In the genomic region with DNA sequence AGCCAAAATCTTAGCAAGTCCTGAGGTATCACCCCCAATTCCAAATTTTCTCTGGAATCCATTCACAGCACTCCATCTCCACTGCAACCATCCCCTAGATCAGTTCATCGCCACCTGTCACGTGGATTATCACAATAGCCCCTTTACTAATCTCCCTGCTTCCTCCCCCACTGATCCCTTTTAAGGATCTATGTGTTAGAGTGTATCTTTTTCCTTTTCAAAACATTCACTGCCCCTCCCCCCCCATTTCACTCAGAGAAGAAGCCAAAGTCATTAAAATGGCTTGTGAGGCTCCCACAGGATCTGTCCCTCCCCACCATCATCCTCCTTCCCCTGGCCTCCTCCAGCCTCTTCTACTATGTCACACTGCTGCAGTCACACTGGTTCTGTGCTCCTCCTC, we compare ENCODE assay signal across 29 cellular contexts.
"Had no signal": no experiment of that assay in that cellular context is flagged by ENCODE, and none has a peak within 500 bp of the region (broad histone marks: within the 10 kb centered on the region; RNA-seq: fewer than 3 reads in every experiment).

No MANE protein-coding gene starts in this region.

- H3K27me3 ChIP-seq: adrenal gland, body of pancreas, breast epithelium had no signal

- H3K4me3 ChIP-seq: adrenal gland, body of pancreas, breast epithelium, PC-9, SK-N-MC had no signal

- H2AFZ ChIP-seq: PC-9 had no signal

- H3K36me3 ChIP-seq: adrenal gland, breast epithelium had no signal

- H3K4me1 ChIP-seq: breast epithelium had no signal

- H3K4me2 ChIP-seq: PC-9 had no signal

- H3K27ac ChIP-seq: adrenal gland, body of pancreas, breast epithelium, PC-9, RWPE1, SK-N-MC had no signal

- H3K9me3 ChIP-seq: adrenal gland, body of pancreas, breast epithelium had no signal

- DNase-seq: activated CD4-positive, alpha-beta T cell treated with anti-CD3 and anti-CD28 coated beads for 36 hours; activated CD4-positive, alpha-beta T cell treated with anti-CD3 and anti-CD28 coated beads, Interleukin-2, amount 10 ng/mL, durations not matched to agents 7 days and 5 days; activated CD4-positive, alpha-beta T cell treated with anti-CD3 and anti-CD28 coated beads, Interleukin-2, amount 50 U/mL, for 48 hours; activated CD8-positive, alpha-beta T cell treated with anti-CD3 and anti-CD28 coated beads, Interleukin-2, amount 10 ng/mL, durations not matched to agents 7 days and 5 days; activated gamma-delta T cell; activated naive CD4-positive, alpha-beta T cell treated with anti-CD3 and anti-CD28 coated beads for 36 hours; activated T-cell treated with anti-CD3 and anti-CD28 coated beads, Interleukin-2, amount 50 U/mL, for 24 hours; adrenal gland; body of pancreas; Karpas-422; NCI-H1105; NCI-H1417 treated with DMSO at 0.1 percent for 48 hours; NCI-H1930; NCI-H2081 treated with DMSO at 0.1 percent for 48 hours; NCI-H345; NCI-H526 treated with DMSO at 0.1 percent for 48 hours; NCI-H774; NK-92 treated with Interleukin-12 subunit alpha and Interleukin-12 subunit beta, amount 100 ng/mL, for 24 hours; PC-9; Right ventricle myocardium superior had no signal

- FAIRE-seq: astrocyte, RCC 7860, TTC549 had no signal

- ATAC-seq: activated CD4-positive, alpha-beta T cell treated with anti-CD3 and anti-CD28 coated beads for 36 hours; activated CD4-positive, CD25-positive, alpha-beta regulatory T cell treated with anti-CD3 and anti-CD28 coated beads, Interleukin-2, amount 50 U/mL, for 24 hours; activated CD8-positive, alpha-beta T cell treated with anti-CD3 and anti-CD28 coated beads, Interleukin-2, amount 10 ng/mL, durations not matched to agents 7 days and 5 days; activated naive CD4-positive, alpha-beta T cell treated with anti-CD3 and anti-CD28 coated beads, Interleukin-2, amount 50 U/mL, for 72 hours; body of pancreas; WTC11 had no signal
